19 cellular contexts compared by ENCODE assay signal in the genomic region with DNA sequence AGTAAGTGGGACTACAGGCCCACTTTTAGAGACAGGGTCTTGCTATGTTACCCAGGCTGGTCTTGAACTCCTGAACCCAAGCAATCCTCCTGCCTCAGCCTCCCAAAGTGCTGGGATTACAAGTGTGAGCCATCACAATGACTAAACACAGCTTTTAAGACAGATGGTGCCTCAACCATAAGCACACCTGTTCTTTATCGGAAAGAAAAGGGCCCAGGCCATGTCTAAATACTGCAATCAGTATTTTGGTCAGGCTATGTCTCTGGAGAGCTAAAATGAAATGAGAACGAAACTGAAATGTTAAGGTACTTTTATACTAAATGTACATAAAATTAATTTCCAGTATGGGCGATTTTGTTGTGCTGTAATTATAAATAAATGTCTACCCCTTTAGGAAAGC.
DNase-seq lines count a peak whose midpoint lies in the region; ATAC-seq and TF ChIP-seq lines count a peak whose summit lies in the region.
"Had no signal": no experiment of that assay in that cellular context is flagged by ENCODE, and none has a peak within 500 bp of the region (broad histone marks: within the 10 kb centered on the region; RNA-seq: fewer than 3 reads in every experiment).

No MANE protein-coding gene starts in this region.

- H3K27ac ChIP-seq in left ventricle myocardium inferior (replicated peaks) (peak overlapping the region; percentile 89), esophagus squamous epithelium (peak overlapping the region in 3 of 4 donors; percentile 38 to 76 (median 62)), prostate gland (peak overlapping the region; percentile 14 to 31), upper lobe of right lung (peak overlapping the region; percentile 76)
- H3K27ac ChIP-seq: A549, pancreas had no signal

- TF ChIP-seq POLR2A in esophagus squamous epithelium (IDR thresholded peaks at IDR 0.05) (no peak), prostate gland (IDR thresholded peaks at IDR 0.05) (no peak)

- intact Hi-C loops in left ventricle myocardium inferior (cut with micrococcal nuclease) (no loop called here), left ventricle myocardium superior (cut with micrococcal nuclease) (no loop called here), esophagus squamous epithelium (cut with DNase I) (no loop called here), prostate gland (cut with DNase I) (no loop called here), upper lobe of right lung (cut with DNase I) (no loop called here)

- H3K9me3 ChIP-seq in left ventricle myocardium inferior (replicated peaks), result no peaks in the 10 kb centered on the region
- H3K9me3 ChIP-seq in esophagus squamous epithelium, result no peaks in the 10 kb centered on the region
- H3K9me3 ChIP-seq in prostate gland, result no peaks in the 10 kb centered on the region
- H3K9me3 ChIP-seq in upper lobe of right lung, result no peaks in the 10 kb centered on the region
- H3K9me3 ChIP-seq: A549, mucosa of descending colon, pancreas had no signal

- ATAC-seq in left ventricle myocardium superior (no peak), upper lobe of right lung (no peak)
- ATAC-seq: A549; HCT116; mucosa of descending colon; stimulated activated memory B cell treated with anti-CD40 and anti-IgM and Interleukin-4, amounts not matched to agents 10 μg/mL and 1 μg/mL and 100 μg/mL, for 72 hours had no signal

- TF ChIP-seq CTCF in left ventricle myocardium inferior (IDR thresholded peaks at IDR 0.05; ENCODE audit: borderline replicate concordance), result no peak
- no peak for TF ChIP-seq CTCF in esophagus squamous epithelium (IDR thresholded peaks at IDR 0.05)
- TF ChIP-seq CTCF in prostate gland (IDR thresholded peaks at IDR 0.05), result no peak
- no peak for TF ChIP-seq CTCF in upper lobe of right lung (IDR thresholded peaks at IDR 0.05)

- peaks cover 64% of the 10 kb centered on the region for H3K4me1 ChIP-seq in left ventricle myocardium inferior
- peaks cover 0 to 19% (median 5%) of the 10 kb centered on the region in 3 donors for H3K4me1 ChIP-seq in esophagus squamous epithelium
- no peaks in the 10 kb centered on the region for H3K4me1 ChIP-seq in prostate gland (replicated peaks)
- peaks cover 12% of the 10 kb centered on the region for H3K4me1 ChIP-seq in upper lobe of right lung
- H3K4me1 ChIP-seq: A549, pancreas had no signal

- DNase-seq in left ventricle myocardium inferior (no peak), left ventricle myocardium superior (no peak), esophagus squamous epithelium (lab: John Stamatoyannopoulos, UW) (no peak), prostate gland (ENCODE audit: low spot score) (no peak), upper lobe of right lung (no peak), kidney glomerular epithelial cell (lab: John Stamatoyannopoulos, UW) (no peak), A172 (ENCODE audit: low spot score) (no peak), NCI-H526 treated with DMSO at 0.1 percent for 48 hours (lab: John Stamatoyannopoulos, UW) (no peak)
- DNase-seq: activated CD4-positive, alpha-beta T cell treated with anti-CD3 and anti-CD28 coated beads, Interleukin-2, amount 50 U/mL, for 4 hours; CD4-positive, CD25-positive, alpha-beta regulatory T cell; islet precursor cell; NCI-H1694; NCI-H446; pancreas; T-helper 1 cell had no signal

- no peaks in the 10 kb centered on the region for H3K27me3 ChIP-seq in left ventricle myocardium inferior (ENCODE audit: low read depth)
- H3K27me3 ChIP-seq in esophagus squamous epithelium, result no peaks in the 10 kb centered on the region
- H3K27me3 ChIP-seq in prostate gland (replicated peaks; ENCODE audit: insufficient read depth), result no peaks in the 10 kb centered on the region
- H3K27me3 ChIP-seq in upper lobe of right lung, result no peaks in the 10 kb centered on the region
- H3K27me3 ChIP-seq: pancreas had no signal

- H3K4me3 ChIP-seq in left ventricle myocardium inferior, result no peak overlapping the region
- no peak overlapping the region for H3K4me3 ChIP-seq in esophagus squamous epithelium
- no peak overlapping the region for H3K4me3 ChIP-seq in prostate gland
- H3K4me3 ChIP-seq in upper lobe of right lung, result no peak overlapping the region
- H3K4me3 ChIP-seq: A549, mucosa of descending colon, pancreas had no signal

- 83 to 91% methylated on average over 3 of the region's 3 CpGs for WGBS in esophagus squamous epithelium, 2 donors
- 85% methylated on average over 3 of the region's 3 CpGs for WGBS in prostate gland

- H3K36me3 ChIP-seq in left ventricle myocardium inferior (no peaks in the 10 kb centered on the region), esophagus squamous epithelium (no peaks in the 10 kb centered on the region), prostate gland (no peaks in the 10 kb centered on the region), upper lobe of right lung (no peaks in the 10 kb centered on the region)
- H3K36me3 ChIP-seq: pancreas had no signal

Comparison
In these comparisons a context has a peak if more than half of its experiments do, and no peak if none do; other contexts are left out.
1. H3K27ac ChIP-seq: peak in every context shown above with its lines; median percentile 89 in left ventricle myocardium inferior; 76 in upper lobe of right lung; 62 in esophagus squamous epithelium; 22 in prostate gland.